Comparison of ENCODE assay signal across 1 cellular context in the genomic region with DNA sequence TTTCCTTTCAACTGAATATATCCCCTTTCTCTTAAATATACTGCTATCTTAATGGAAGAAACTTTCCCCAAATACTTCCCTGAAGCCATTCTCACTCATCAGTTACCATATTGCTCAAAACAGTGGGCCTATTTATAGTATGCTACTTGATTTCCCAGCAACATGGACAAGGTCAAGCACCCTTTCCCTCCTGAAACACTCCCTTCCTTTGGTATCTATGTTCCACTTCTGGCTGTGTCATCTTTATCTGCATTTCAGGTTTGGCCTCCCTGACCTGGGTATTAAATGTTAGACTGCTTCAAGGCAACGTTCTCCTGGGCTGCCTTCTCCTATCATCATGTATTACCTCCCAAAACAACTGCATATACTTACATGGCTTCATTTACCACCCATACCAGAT.
TF ChIP-seq lines count a peak whose summit lies in the region.

No MANE protein-coding gene starts in this region.

TF ChIP-seq in K562, 482 proteins besides CTCF, POLR2A, EP300 and RAD21 (continued from another document and continues in another):
- TF ChIP-seq REST (CRISPR knock-in tag; IDR thresholded peaks at IDR 0.05; ENCODE audit: low read depth) = no peak
- TF ChIP-seq, protein P1, sequence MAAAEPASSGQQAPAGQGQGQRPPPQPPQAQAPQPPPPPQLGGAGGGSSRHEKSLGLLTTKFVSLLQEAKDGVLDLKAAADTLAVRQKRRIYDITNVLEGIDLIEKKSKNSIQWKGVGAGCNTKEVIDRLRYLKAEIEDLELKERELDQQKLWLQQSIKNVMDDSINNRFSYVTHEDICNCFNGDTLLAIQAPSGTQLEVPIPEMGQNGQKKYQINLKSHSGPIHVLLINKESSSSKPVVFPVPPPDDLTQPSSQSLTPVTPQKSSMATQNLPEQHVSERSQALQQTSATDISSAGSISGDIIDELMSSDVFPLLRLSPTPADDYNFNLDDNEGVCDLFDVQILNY (CRISPR knock-in tag; IDR thresholded peaks at IDR 0.05) = no peak
- TF ChIP-seq BRCA1 (IDR thresholded peaks at IDR 0.05) = no peak
- TF ChIP-seq BRCA1 (CRISPR knock-in tag; IDR thresholded peaks at IDR 0.05) = no peak
- peak; percentile 85 for TF ChIP-seq KDM1A (IDR thresholded peaks at IDR 0.05)
- TF ChIP-seq PYGO2 (tag; IDR thresholded peaks at IDR 0.05) = no peak
- TF ChIP-seq ARID1B (IDR thresholded peaks at IDR 0.05) = peak; percentile 76; the same call in 1 of the 2 replicates
- TF ChIP-seq NFIC (IDR thresholded peaks at IDR 0.05) = peak; percentile 28; the same call in 1 of the 2 replicates
- 0 out of 2 replicates have a peak, but pooled peaks have one; percentile 40 for TF ChIP-seq SMARCA4 (IDR thresholded peaks at IDR 0.05)
- peak; percentile 50; the same call in 1 of the 2 replicates for TF ChIP-seq POLR2AphosphoS5 (IDR thresholded peaks at IDR 0.05; ENCODE audit: control insufficient read depth, insufficient read depth, low read depth, low read length)
- TF ChIP-seq CBFA2T2 (conservative IDR thresholded peaks at IDR 0.05) = peak; percentile 77
- peak; percentile 4; the same call in 1 of the 2 replicates for TF ChIP-seq MAFF (IDR thresholded peaks at IDR 0.05; ENCODE audit: low read length)
- TF ChIP-seq TAF15 (IDR thresholded peaks at IDR 0.05; ENCODE audit: low read depth, low read length) = no peak
- no peak for TF ChIP-seq LEF1 (IDR thresholded peaks at IDR 0.05)
- 0 out of 2 replicates have a peak, but pooled peaks have one; percentile 13 for TF ChIP-seq EHMT2 (IDR thresholded peaks at IDR 0.05)
- TF ChIP-seq XRCC4 (IDR thresholded peaks at IDR 0.05; ENCODE audit: extremely low read depth, insufficient read depth, insufficient read length) = no peak
- no peak for TF ChIP-seq SAP30 (IDR thresholded peaks at IDR 0.05; ENCODE audit: borderline replicate concordance, insufficient read depth, low read depth, low read length, poor library complexity, severe bottlenecking)
- TF ChIP-seq AFF1 (IDR thresholded peaks at IDR 0.05; ENCODE audit: low read depth in 1 of 2, partially characterized antibody in 2 of 2) = no peak
- no peak for TF ChIP-seq ZFP36 (IDR thresholded peaks at IDR 0.05; ENCODE audit: low read depth, low read length, partially characterized antibody)
- TF ChIP-seq ZNF696 (CRISPR knock-in tag; conservative IDR thresholded peaks at IDR 0.05) = no peak
- TF ChIP-seq, protein P2, sequence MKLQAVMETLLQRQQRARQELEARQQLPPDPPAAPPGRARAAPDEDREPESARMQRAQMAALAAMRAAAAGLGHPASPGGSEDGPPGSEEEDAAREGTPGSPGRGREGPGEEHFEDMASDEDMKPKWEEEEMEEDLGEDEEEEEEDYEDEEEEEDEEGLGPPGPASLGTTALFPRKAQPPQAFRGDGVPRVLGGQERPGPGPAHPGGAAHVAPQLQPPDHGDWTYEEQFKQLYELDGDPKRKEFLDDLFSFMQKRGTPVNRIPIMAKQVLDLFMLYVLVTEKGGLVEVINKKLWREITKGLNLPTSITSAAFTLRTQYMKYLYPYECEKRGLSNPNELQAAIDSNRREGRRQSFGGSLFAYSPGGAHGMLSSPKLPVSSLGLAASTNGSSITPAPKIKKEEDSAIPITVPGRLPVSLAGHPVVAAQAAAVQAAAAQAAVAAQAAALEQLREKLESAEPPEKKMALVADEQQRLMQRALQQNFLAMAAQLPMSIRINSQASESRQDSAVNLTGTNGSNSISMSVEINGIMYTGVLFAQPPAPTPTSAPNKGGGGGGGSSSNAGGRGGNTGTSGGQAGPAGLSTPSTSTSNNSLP (IDR thresholded peaks at IDR 0.05; ENCODE audit: borderline replicate concordance, low read depth, low read length) = peak; percentile 27; the same call in 1 of the 2 replicates
- no peak for TF ChIP-seq FIP1L1 (IDR thresholded peaks at IDR 0.05; ENCODE audit: low read depth, low read length, poor library complexity, severe bottlenecking)
- TF ChIP-seq HDAC1 (IDR thresholded peaks at IDR 0.05) = peak in 1 of 2 experiments; percentile 62; a peak in 2 of 4 replicates
- no peak for TF ChIP-seq ATF7 (IDR thresholded peaks at IDR 0.05)
- TF ChIP-seq, protein P3, sequence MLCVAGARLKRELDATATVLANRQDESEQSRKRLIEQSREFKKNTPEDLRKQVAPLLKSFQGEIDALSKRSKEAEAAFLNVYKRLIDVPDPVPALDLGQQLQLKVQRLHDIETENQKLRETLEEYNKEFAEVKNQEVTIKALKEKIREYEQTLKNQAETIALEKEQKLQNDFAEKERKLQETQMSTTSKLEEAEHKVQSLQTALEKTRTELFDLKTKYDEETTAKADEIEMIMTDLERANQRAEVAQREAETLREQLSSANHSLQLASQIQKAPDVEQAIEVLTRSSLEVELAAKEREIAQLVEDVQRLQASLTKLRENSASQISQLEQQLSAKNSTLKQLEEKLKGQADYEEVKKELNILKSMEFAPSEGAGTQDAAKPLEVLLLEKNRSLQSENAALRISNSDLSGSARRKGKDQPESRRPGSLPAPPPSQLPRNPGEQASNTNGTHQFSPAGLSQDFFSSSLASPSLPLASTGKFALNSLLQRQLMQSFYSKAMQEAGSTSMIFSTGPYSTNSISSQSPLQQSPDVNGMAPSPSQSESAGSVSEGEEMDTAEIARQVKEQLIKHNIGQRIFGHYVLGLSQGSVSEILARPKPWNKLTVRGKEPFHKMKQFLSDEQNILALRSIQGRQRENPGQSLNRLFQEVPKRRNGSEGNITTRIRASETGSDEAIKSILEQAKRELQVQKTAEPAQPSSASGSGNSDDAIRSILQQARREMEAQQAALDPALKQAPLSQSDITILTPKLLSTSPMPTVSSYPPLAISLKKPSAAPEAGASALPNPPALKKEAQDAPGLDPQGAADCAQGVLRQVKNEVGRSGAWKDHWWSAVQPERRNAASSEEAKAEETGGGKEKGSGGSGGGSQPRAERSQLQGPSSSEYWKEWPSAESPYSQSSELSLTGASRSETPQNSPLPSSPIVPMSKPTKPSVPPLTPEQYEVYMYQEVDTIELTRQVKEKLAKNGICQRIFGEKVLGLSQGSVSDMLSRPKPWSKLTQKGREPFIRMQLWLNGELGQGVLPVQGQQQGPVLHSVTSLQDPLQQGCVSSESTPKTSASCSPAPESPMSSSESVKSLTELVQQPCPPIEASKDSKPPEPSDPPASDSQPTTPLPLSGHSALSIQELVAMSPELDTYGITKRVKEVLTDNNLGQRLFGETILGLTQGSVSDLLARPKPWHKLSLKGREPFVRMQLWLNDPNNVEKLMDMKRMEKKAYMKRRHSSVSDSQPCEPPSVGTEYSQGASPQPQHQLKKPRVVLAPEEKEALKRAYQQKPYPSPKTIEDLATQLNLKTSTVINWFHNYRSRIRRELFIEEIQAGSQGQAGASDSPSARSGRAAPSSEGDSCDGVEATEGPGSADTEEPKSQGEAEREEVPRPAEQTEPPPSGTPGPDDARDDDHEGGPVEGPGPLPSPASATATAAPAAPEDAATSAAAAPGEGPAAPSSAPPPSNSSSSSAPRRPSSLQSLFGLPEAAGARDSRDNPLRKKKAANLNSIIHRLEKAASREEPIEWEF (CRISPR knock-in tag; IDR thresholded peaks at IDR 0.05) = no peak
- TF ChIP-seq, protein P4, sequence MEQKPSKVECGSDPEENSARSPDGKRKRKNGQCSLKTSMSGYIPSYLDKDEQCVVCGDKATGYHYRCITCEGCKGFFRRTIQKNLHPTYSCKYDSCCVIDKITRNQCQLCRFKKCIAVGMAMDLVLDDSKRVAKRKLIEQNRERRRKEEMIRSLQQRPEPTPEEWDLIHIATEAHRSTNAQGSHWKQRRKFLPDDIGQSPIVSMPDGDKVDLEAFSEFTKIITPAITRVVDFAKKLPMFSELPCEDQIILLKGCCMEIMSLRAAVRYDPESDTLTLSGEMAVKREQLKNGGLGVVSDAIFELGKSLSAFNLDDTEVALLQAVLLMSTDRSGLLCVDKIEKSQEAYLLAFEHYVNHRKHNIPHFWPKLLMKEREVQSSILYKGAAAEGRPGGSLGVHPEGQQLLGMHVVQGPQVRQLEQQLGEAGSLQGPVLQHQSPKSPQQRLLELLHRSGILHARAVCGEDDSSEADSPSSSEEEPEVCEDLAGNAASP (IDR thresholded peaks at IDR 0.05) = no peak
- TF ChIP-seq PTBP1 (IDR thresholded peaks at IDR 0.05; ENCODE audit: low read depth, low read length) = no peak
- peak; percentile 74 for TF ChIP-seq TEAD4 (IDR thresholded peaks at IDR 0.05; ENCODE audit: low read length)
- TF ChIP-seq TEAD4 (CRISPR knock-in tag; IDR thresholded peaks at IDR 0.05; ENCODE audit: borderline replicate concordance) = no peak
- TF ChIP-seq NFE2 (IDR thresholded peaks at IDR 0.05; ENCODE audit: low read depth) = peak; percentile 39; the same call in 1 of the 2 replicates
- no peak for TF ChIP-seq MAZ (CRISPR knock-in tag; conservative IDR thresholded peaks at IDR 0.05 in 1 of 2, IDR thresholded peaks at IDR 0.05 in 1 of 2)
- no peak for TF ChIP-seq MCM5 (IDR thresholded peaks at IDR 0.05; ENCODE audit: low read depth)
- TF ChIP-seq ETV1 (tag; conservative IDR thresholded peaks at IDR 0.05; ENCODE audit: low read depth) = no peak
- TF ChIP-seq HNRNPLL (IDR thresholded peaks at IDR 0.05; ENCODE audit: low read depth, low read length, poor library complexity, severe bottlenecking) = no peak
- no peak for TF ChIP-seq EGR1 (conservative IDR thresholded peaks at IDR 0.05)
- no peak for TF ChIP-seq ZNF408 (CRISPR knock-in tag; IDR thresholded peaks at IDR 0.05; ENCODE audit: low read depth)
- TF ChIP-seq ASH1L (IDR thresholded peaks at IDR 0.05; ENCODE audit: borderline replicate concordance, low read depth, partially characterized antibody) = no peak
- TF ChIP-seq TRIM24 (IDR thresholded peaks at IDR 0.05) = peak in 1 of 2 experiments; percentile 36; a peak in 1 of 4 replicates
- TF ChIP-seq PRPF4 (IDR thresholded peaks at IDR 0.05; ENCODE audit: insufficient read depth, low read depth, low read length, poor library complexity, severe bottlenecking) = no peak
- TF ChIP-seq ZNF444 (CRISPR knock-in tag; IDR thresholded peaks at IDR 0.05) = no peak
- TF ChIP-seq, protein P5, sequence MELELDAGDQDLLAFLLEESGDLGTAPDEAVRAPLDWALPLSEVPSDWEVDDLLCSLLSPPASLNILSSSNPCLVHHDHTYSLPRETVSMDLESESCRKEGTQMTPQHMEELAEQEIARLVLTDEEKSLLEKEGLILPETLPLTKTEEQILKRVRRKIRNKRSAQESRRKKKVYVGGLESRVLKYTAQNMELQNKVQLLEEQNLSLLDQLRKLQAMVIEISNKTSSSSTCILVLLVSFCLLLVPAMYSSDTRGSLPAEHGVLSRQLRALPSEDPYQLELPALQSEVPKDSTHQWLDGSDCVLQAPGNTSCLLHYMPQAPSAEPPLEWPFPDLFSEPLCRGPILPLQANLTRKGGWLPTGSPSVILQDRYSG (tag; conservative IDR thresholded peaks at IDR 0.05; ENCODE audit: low read depth) = no peak
- TF ChIP-seq RCOR1 (IDR thresholded peaks at IDR 0.05; ENCODE audit: borderline replicate concordance in 1 of 2, low read depth in 2 of 2, low read length in 2 of 2) = peak; percentile 44 to 59; a peak in 2 of 4 replicates
- no peak for TF ChIP-seq MXD1 (CRISPR knock-in tag; IDR thresholded peaks at IDR 0.05; ENCODE audit: borderline replicate concordance, poor library complexity, severe bottlenecking)
- no peak for TF ChIP-seq TFAM (CRISPR knock-in tag; conservative IDR thresholded peaks at IDR 0.05)
- TF ChIP-seq SREBF1 (IDR thresholded peaks at IDR 0.05; ENCODE audit: borderline replicate concordance, low read depth, low read length) = no peak
- 0 out of 2 replicates have a peak, but pooled peaks have one; percentile 21 for TF ChIP-seq MTA2 (IDR thresholded peaks at IDR 0.05; ENCODE audit: low read depth)
